ENCODE assay signal across 33 cellular contexts in genomic region chr6:133583907-133584306, GRCh38.
A peak's percentile ranks its signal among the peaks of the same experiment; 100 is the strongest.
DNase-seq lines count a peak whose midpoint lies in the region; ATAC-seq, FAIRE-seq and TF ChIP-seq lines count a peak whose summit lies in the region.
"Had no signal": no experiment of that assay in that cellular context is flagged by ENCODE, and none has a peak within 500 bp of the region (broad histone marks: within the 10 kb centered on the region; RNA-seq: fewer than 3 reads in every experiment).

No MANE protein-coding gene starts in this region.

- no peak for TF ChIP-seq RAD21 in HepG2 (CRISPR knock-in tag; IDR thresholded peaks at IDR 0.05)

- no peak overlapping the region for H3K9ac ChIP-seq in HepG2 (ENCODE audit: insufficient read depth, low read depth, low read length)
- H3K9ac ChIP-seq: BLaER1; BLaER1 treated with 17β-estradiol and CSF1 and Interleukin-3, amounts not matched to agents 10 nM and 100 nM had no signal

- H3K27ac ChIP-seq in HEK293 (ENCODE audit: extremely low read depth, low read depth, low read length): no peak overlapping the region
- no peak overlapping the region for H3K27ac ChIP-seq in HepG2 (ENCODE audit: extremely low read length, insufficient read depth, low read length)
- H3K27ac ChIP-seq: 22Rv1; BLaER1; BLaER1 treated with 17β-estradiol and CSF1 and Interleukin-3, amounts not matched to agents 10 nM and 100 nM; C4-2B had no signal

- intact Hi-C loops in HepG2 (cut with micrococcal nuclease; ENCODE audit: unreplicated experiment): no loop called here

- H3K4me3 ChIP-seq in HEK293 (ENCODE audit: low read depth, low read length): no peak overlapping the region
- no peak overlapping the region for H3K4me3 ChIP-seq in HepG2 (replicated peaks in 1 of 3; ENCODE audit: insufficient read depth in 1 of 3, low read depth in 2 of 3, low read length in 3 of 3)
- H3K4me3 ChIP-seq: A549; BLaER1; BLaER1 treated with 17β-estradiol and CSF1 and Interleukin-3, amounts not matched to agents 10 nM and 100 nM had no signal

- H3K79me2 ChIP-seq in HepG2 (ENCODE audit: insufficient read depth, low read length): no peaks in the 10 kb centered on the region

- in situ Hi-C loops in HepG2 (cut with HindIII; ENCODE audit: extremely low pct_ligation_motif_present, low pct_unique_long_range_greater_than_20kb): no loop called here

- H3K9me3 ChIP-seq in HEK293 (ENCODE audit: control insufficient read depth, insufficient read depth, low read depth, low read length): no peaks in the 10 kb centered on the region; the same call in 1 of the 2 replicates
- no peaks in the 10 kb centered on the region for H3K9me3 ChIP-seq in HepG2 (ENCODE audit: low read length)
- H3K9me3 ChIP-seq: BE2C; BLaER1; BLaER1 treated with 17β-estradiol and CSF1 and Interleukin-3, amounts not matched to agents 10 nM and 100 nM had no signal

- CTCF ChIA-PET in HEK293 (lab: Yijun Ruan, JAX): interaction anchor here (0.6 to 1.3 kb wide), 7 partner anchors 10 to 754 kb away, joined by 3 to 5 read pairs (median 3); no protein-coding TSS in a partner anchor
- CTCF ChIA-PET in HepG2 (lab: Yijun Ruan, JAX; ENCODE audit: low intra/inter-chr PET ratio, low total read pairs): no interaction called here

- POLR2A ChIA-PET in HEK293 (lab: Yijun Ruan, JAX) (no interaction called here), HepG2 (lab: Yijun Ruan, JAX) (no interaction called here)

- H3K27me3 ChIP-seq in HepG2 (ENCODE audit: control insufficient read depth in 1 of 2, insufficient read depth in 2 of 2, low read length in 2 of 2): no peaks in the 10 kb centered on the region
- H3K27me3 ChIP-seq: BLaER1; BLaER1 treated with 17β-estradiol and CSF1 and Interleukin-3, amounts not matched to agents 10 nM and 100 nM had no signal

- H3K4me2 ChIP-seq in HepG2 (ENCODE audit: low read depth, low read length): no peak overlapping the region
- H3K4me2 ChIP-seq: A549; BLaER1; BLaER1 treated with 17β-estradiol and CSF1 and Interleukin-3, amounts not matched to agents 10 nM and 100 nM had no signal

- FAIRE-seq in endometrium (lab: Jason Lieb, UNC) (peak; percentile 70), HepG2 (lab: Jason Lieb, UNC) (no peak)
- FAIRE-seq: A204.1, A549, D721Med had no signal

- no peak for TF ChIP-seq EP300 in HepG2 (IDR thresholded peaks at IDR 0.05; ENCODE audit: low read depth in 2 of 2, low read length in 2 of 2)
- TF ChIP-seq EP300 in HepG2 (CRISPR knock-in tag; IDR thresholded peaks at IDR 0.05; ENCODE audit: borderline replicate concordance): no peak

- no peak for TF ChIP-seq POLR2A in HepG2 (IDR thresholded peaks at IDR 0.05; ENCODE audit: insufficient read depth in 1 of 2, low read depth in 2 of 2, low read length in 2 of 2)

- H4K20me1 ChIP-seq in HepG2 (ENCODE audit: insufficient read depth, low read length): no peaks in the 10 kb centered on the region
- H4K20me1 ChIP-seq: BLaER1; BLaER1 treated with 17β-estradiol and CSF1 and Interleukin-3, amounts not matched to agents 10 nM and 100 nM had no signal

- ATAC-seq in HepG2: no peak
- ATAC-seq: A549; CD8-positive, alpha-beta T cell had no signal

- 24% methylated on average over 2 of the region's 2 CpGs for WGBS in HepG2 (ENCODE audit: low lambda C conversion rate)

- H3K36me3 ChIP-seq in HEK293 (ENCODE audit: control insufficient read depth in 2 of 2, insufficient read depth in 1 of 2, low read length in 2 of 2): no peaks in the 10 kb centered on the region
- H3K36me3 ChIP-seq in HepG2 (replicated peaks in 1 of 2; ENCODE audit: control insufficient read depth in 1 of 2, insufficient read depth in 2 of 2, low read length in 2 of 2): no peaks in the 10 kb centered on the region
- H3K36me3 ChIP-seq: BE2C; BLaER1; BLaER1 treated with 17β-estradiol and CSF1 and Interleukin-3, amounts not matched to agents 10 nM and 100 nM had no signal

- DNase-seq in NCI-H1105 treated with DMSO at 0.1 percent for 48 hours (lab: John Stamatoyannopoulos, UW): peak; percentile 37
- no peak for DNase-seq in NCI-H1105 (lab: John Stamatoyannopoulos, UW)
- DNase-seq in NCI-H82 treated with DMSO at 0.1 percent for 48 hours (lab: John Stamatoyannopoulos, UW; ENCODE audit: unreplicated experiment): no peak
- DNase-seq in HepG2 (ENCODE audit: low spot score): no peak
- DNase-seq: 8988T; ACHN; AML-193; BE2C; C1 segment of cervical spinal cord; Caco-2; Calu3; CD4-positive, alpha-beta memory T cell; CD4-positive, alpha-beta T cell; CD4-positive, CD25-positive, alpha-beta regulatory T cell; CD8-positive, alpha-beta memory T cell; CD8-positive, alpha-beta T cell; COR-L47; DMS 273 treated with DMSO at 0.1 percent for 48 hours; DMS153; DMS53; DMS79; DMS79 treated with DMSO at 0.1 percent for 48 hours; DND-41; EL had no signal

- H3K4me1 ChIP-seq in HEK293 (ENCODE audit: control insufficient read depth, insufficient read depth, low read length) (no peaks in the 10 kb centered on the region), HepG2 (ENCODE audit: insufficient read depth, low read length) (no peaks in the 10 kb centered on the region)
- H3K4me1 ChIP-seq: BE2C; BLaER1; BLaER1 treated with 17β-estradiol and CSF1 and Interleukin-3, amounts not matched to agents 10 nM and 100 nM had no signal

- H2AFZ ChIP-seq in HepG2 (ENCODE audit: low read length): no peak overlapping the region

- no peak for TF ChIP-seq CTCF in HEK293 (tag by site-specific recombination; IDR thresholded peaks at IDR 0.05)
- no peak for TF ChIP-seq CTCF in HepG2 (CRISPR knock-in tag; IDR thresholded peaks at IDR 0.05)

- BruUV-seq in HepG2 (replicated peaks; lab: Mats Ljungman, UMichigan): no TSS peak

TF ChIP-seq in HEK293, 187 proteins besides CTCF, POLR2A, EP300 and RAD21:
- TF ChIP-seq ZNF791 (tag by site-specific recombination; IDR thresholded peaks at IDR 0.05): no peak
- TF ChIP-seq ZNF510 (tag by site-specific recombination; IDR thresholded peaks at IDR 0.05; ENCODE audit: insufficient replicate concordance): peak; percentile 91
TF ChIP-seq in HEK293: peak in this region for 1.

TF ChIP-seq in HepG2, 621 proteins besides CTCF, POLR2A, EP300 and RAD21 (continues in another document):
- no peak for TF ChIP-seq HNF4G (IDR thresholded peaks at IDR 0.05; ENCODE audit: borderline replicate concordance, low read depth, low read length)
- no peak for TF ChIP-seq HNF4G (CRISPR knock-in tag; IDR thresholded peaks at IDR 0.05; ENCODE audit: borderline replicate concordance, low read depth)
- TF ChIP-seq DBP (CRISPR knock-in tag; IDR thresholded peaks at IDR 0.05; ENCODE audit: not compliant biosample characterization): no peak
- no peak for TF ChIP-seq NAIF1 (CRISPR knock-in tag; IDR thresholded peaks at IDR 0.05; ENCODE audit: borderline replicate concordance)
- no peak for TF ChIP-seq ZNF317 (CRISPR knock-in tag; IDR thresholded peaks at IDR 0.05)
- no peak for TF ChIP-seq ZBTB39 (CRISPR knock-in tag; IDR thresholded peaks at IDR 0.05)
- no peak for TF ChIP-seq ZNF605 (CRISPR knock-in tag; IDR thresholded peaks at IDR 0.05)
- no peak for TF ChIP-seq USF2 (IDR thresholded peaks at IDR 0.05; ENCODE audit: low read depth, low read length)
- no peak for TF ChIP-seq USF2 (CRISPR knock-in tag; IDR thresholded peaks at IDR 0.05; ENCODE audit: borderline replicate concordance)
- TF ChIP-seq RORA (CRISPR knock-in tag; IDR thresholded peaks at IDR 0.05): no peak
- no peak for TF ChIP-seq ZFP90 (CRISPR knock-in tag; IDR thresholded peaks at IDR 0.05; ENCODE audit: borderline replicate concordance)
- no peak for TF ChIP-seq SP1 (IDR thresholded peaks at IDR 0.05)
- TF ChIP-seq SP1 (CRISPR knock-in tag; IDR thresholded peaks at IDR 0.05): no peak
- TF ChIP-seq BRD4 (CRISPR knock-in tag; IDR thresholded peaks at IDR 0.05): no peak
- no peak for TF ChIP-seq IKZF4 (CRISPR knock-in tag; IDR thresholded peaks at IDR 0.05; ENCODE audit: borderline replicate concordance, low read depth, not compliant biosample characterization)
